In the genomic region with DNA sequence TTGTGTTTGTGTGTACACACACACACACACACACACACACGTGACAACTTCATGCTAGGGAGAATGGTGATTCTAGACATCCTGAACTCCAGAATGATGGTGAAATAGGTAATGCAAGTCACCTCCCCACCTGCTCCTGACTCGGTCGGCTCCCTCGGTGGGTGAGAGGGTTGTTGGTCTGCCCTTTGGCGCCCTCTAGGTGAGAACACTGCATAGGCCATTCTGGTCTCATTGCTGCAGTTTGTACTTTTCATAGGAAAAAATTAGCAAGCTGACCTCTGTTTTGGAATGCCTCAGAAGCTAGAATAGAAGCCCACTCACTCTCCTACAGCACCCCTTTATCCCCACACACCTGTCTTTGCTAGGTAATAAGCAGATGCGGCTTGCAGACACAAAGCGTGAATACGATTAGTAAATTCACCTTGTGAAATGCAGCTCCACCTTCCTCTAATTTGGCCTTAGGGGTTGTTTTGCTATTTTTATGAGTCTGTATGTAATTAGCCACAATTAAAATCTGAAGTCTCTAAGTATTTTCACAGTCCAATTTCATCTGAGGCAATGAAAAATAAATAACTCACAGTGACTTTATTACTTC, we compare ENCODE assay signal across 9 cellular contexts.
DNase-seq lines count a peak whose midpoint lies in the region; ATAC-seq, FAIRE-seq and TF ChIP-seq lines count a peak whose summit lies in the region.
"Had no signal": no experiment of that assay in that cellular context is flagged by ENCODE, and none has a peak within 500 bp of the region (broad histone marks: within the 10 kb centered on the region; RNA-seq: fewer than 3 reads in every experiment).

No MANE protein-coding gene starts in this region.

- POLR2A ChIA-PET in BJ (lab: Charles Lee) (no interaction called here), H1 (lab: Charles Lee; ENCODE audit: partially characterized antibody) (interaction anchor here (0.8 kb wide), 1 partner anchor 45 kb away, joined by 3 read pairs; no protein-coding TSS in a partner anchor)

- peak; percentile 93 to 94 for TF ChIP-seq RAD21 in H1 (IDR thresholded peaks at IDR 0.05 in 1 of 2, conservative IDR thresholded peaks at IDR 0.05 in 1 of 2; ENCODE audit: low read depth in 2 of 2, low read length in 2 of 2)

- H3K36me3 Mint-ChIP-seq in HFFc6 (ENCODE audit: low read depth) = no peaks in the 10 kb centered on the region
- H3K36me3 Mint-ChIP-seq in activated CD4-positive, alpha-beta T cell treated with anti-CD3 and anti-CD28 coated beads, Interleukin-2, amount 10 ng/mL, durations not matched to agents 24 days and 14 days (ENCODE audit: low read depth) = no peaks in the 10 kb centered on the region

- TF ChIP-seq POLR2A in H1 (IDR thresholded peaks at IDR 0.05; ENCODE audit: control extremely low read depth in 1 of 2, low read depth in 2 of 2, low read length in 2 of 2) (no peak), stomach (IDR thresholded peaks at IDR 0.05) (no peak), suprapubic skin (IDR thresholded peaks at IDR 0.05) (no peak)

- CTCF ChIA-PET in BJ (lab: Yijun Ruan, JAX) = interaction anchor here (0.6 to 3.2 kb wide), 32 partner anchors 8 to 458 kb away, joined by 3 to 38 read pairs (median 6); no protein-coding TSS in a partner anchor
- CTCF ChIA-PET in H1 (lab: Charles Lee; ENCODE audit: partially characterized antibody) = interaction anchor here (0.6 to 3.0 kb wide), 52 partner anchors 8 to 661 kb away, joined by 3 to 26 read pairs (median 4); no protein-coding TSS in a partner anchor

- no peak overlapping the region for H2BK15ac ChIP-seq in H1 (ENCODE audit: low read length)

- TF ChIP-seq CTCF in BJ (IDR thresholded peaks at IDR 0.05; ENCODE audit: insufficient read depth, low read depth, low read length) = peak; percentile 89
- TF ChIP-seq CTCF in HFFc6 (IDR thresholded peaks at IDR 0.05) = peak; percentile 85
- peak; percentile 81 to 88 (median 86) for TF ChIP-seq CTCF in H1 (IDR thresholded peaks at IDR 0.05; ENCODE audit: control extremely low read depth in 1 of 3, insufficient read depth in 1 of 3, low read depth in 1 of 3, low read length in 3 of 3)
- peak; percentile 28 for TF ChIP-seq CTCF in mucosa of descending colon (IDR thresholded peaks at IDR 0.05)
- peak in 5 of 7 experiments; percentile 8 to 54 (median 39) for TF ChIP-seq CTCF in stomach (IDR thresholded peaks at IDR 0.05)
- TF ChIP-seq CTCF in suprapubic skin (IDR thresholded peaks at IDR 0.05) = peak in 1 of 2 donors; percentile 59

- peak; percentile 55 for FAIRE-seq in H1 (lab: Jason Lieb, UNC)

- H3K9me3 ChIP-seq in H1 (ENCODE audit: insufficient read depth in 2 of 2, low read depth in 1 of 2, low read length in 1 of 2) = no peaks in the 10 kb centered on the region
- no peaks in the 10 kb centered on the region for H3K9me3 ChIP-seq in mucosa of descending colon
- H3K9me3 ChIP-seq in stomach = no peaks in the 10 kb centered on the region
- no peaks in the 10 kb centered on the region for H3K9me3 ChIP-seq in suprapubic skin
- H3K9me3 ChIP-seq: HAP-1 had no signal

- H2BK120ac ChIP-seq in H1 (replicated peaks; ENCODE audit: low read depth, low read length) = no peak overlapping the region

- no peak overlapping the region for H3K4me3 ChIP-seq in BJ (ENCODE audit: low read depth, low read length)
- H3K4me3 ChIP-seq in H1 (ENCODE audit: extremely low read depth in 1 of 4, insufficient read depth in 2 of 4, low read depth in 3 of 4, low read length in 4 of 4) = no peak overlapping the region
- no peak overlapping the region for H3K4me3 ChIP-seq in mucosa of descending colon
- H3K4me3 ChIP-seq in stomach = no peak overlapping the region
- no peak overlapping the region for H3K4me3 ChIP-seq in suprapubic skin
- H3K4me3 ChIP-seq: HAP-1 had no signal

- peaks cover 17% of the 10 kb centered on the region for H3K27me3 Mint-ChIP-seq in HFFc6 (ENCODE audit: insufficient read depth)
- H3K27me3 Mint-ChIP-seq in activated CD4-positive, alpha-beta T cell treated with anti-CD3 and anti-CD28 coated beads, Interleukin-2, amount 10 ng/mL, durations not matched to agents 24 days and 14 days = peaks cover 14% of the 10 kb centered on the region

- no peaks in the 10 kb centered on the region for H3K79me2 ChIP-seq in H1 (ENCODE audit: control insufficient read depth in 1 of 2, insufficient read depth in 2 of 2, low read length in 2 of 2)

- H3K4me1 Mint-ChIP-seq in HFFc6 (ENCODE audit: low read depth) = no peaks in the 10 kb centered on the region
- no peaks in the 10 kb centered on the region for H3K4me1 Mint-ChIP-seq in activated CD4-positive, alpha-beta T cell treated with anti-CD3 and anti-CD28 coated beads, Interleukin-2, amount 10 ng/mL, durations not matched to agents 24 days and 14 days

- H2BK20ac ChIP-seq in H1 (ENCODE audit: low read length) = no peak overlapping the region

- DNase-seq in BJ (ENCODE audit: low read depth) (no peak), HFFc6 (peak; percentile 11), NCI-H446 treated with DMSO at 0.1 percent for 48 hours (lab: John Stamatoyannopoulos, UW) (peak; percentile 26), H1 (ENCODE audit: low read depth in 1 of 2, low spot score in 2 of 2) (peak in 1 of 2 experiments; percentile 84), mucosa of descending colon (peak in 2 of 3 donors; percentile 43 to 75), stomach (peak; percentile 57), suprapubic skin (ENCODE audit: low spot score in 2 of 2) (no peak)
- DNase-seq in activated CD4-positive, alpha-beta T cell treated with anti-CD3 and anti-CD28 coated beads, Interleukin-2, amount 10 ng/mL, durations not matched to agents 24 days and 14 days = peak; percentile 85

- intact Hi-C loops in activated CD4-positive, alpha-beta T cell treated with anti-CD3 and anti-CD28 coated beads, Interleukin-2, amount 10 ng/mL, durations not matched to agents 24 days and 14 days (cut with micrococcal nuclease) = loop anchor here (5.0 kb wide), 1 partner anchor 414 kb away; no protein-coding TSS in a partner anchor
- intact Hi-C loops in mucosa of descending colon (cut with DNase I, micrococcal nuclease) (loop anchor here in 1 of 2 donors (10.0 kb wide), 1 partner anchor 412 kb away; no protein-coding TSS in a partner anchor), stomach (cut with DNase I; ENCODE audit: low total_unique reads) (no loop called here)

- H3K36me3 ChIP-seq in BJ (ENCODE audit: control insufficient read depth, insufficient read depth, low read length) (no peaks in the 10 kb centered on the region), H1 (ENCODE audit: control insufficient read depth in 2 of 4, insufficient read depth in 4 of 4, low read length in 3 of 4) (no peaks in the 10 kb centered on the region; a peak in 1 of 8 replicates), mucosa of descending colon (ENCODE audit: low read depth) (no peaks in the 10 kb centered on the region), stomach (no peaks in the 10 kb centered on the region), suprapubic skin (no peaks in the 10 kb centered on the region)
- H3K36me3 ChIP-seq: HAP-1 had no signal

- 30% methylated on average over 8 of the region's 8 CpGs; no CpG with 5 or more reads in 1 of the 2 experiments for WGBS in H1 (ENCODE audit: extremely low coverage in 1 of 2, insufficient coverage in 1 of 2, insufficient read length in 1 of 2, insufficient replicate concordance in 2 of 2, low coverage in 1 of 2, low lambda C conversion rate in 2 of 2, missing lambda C conversion rate in 1 of 2), 2 experiments
- 28 to 36% (median 30%) methylated on average over 8 of the region's 8 CpGs for WGBS in stomach, 5 donors
- 23% methylated on average over 8 of the region's 8 CpGs for WGBS in suprapubic skin

- H2BK12ac ChIP-seq in H1 (ENCODE audit: low read depth, low read length) = no peak overlapping the region; the same call in 1 of the 2 replicates

- no peak overlapping the region for H4K8ac ChIP-seq in H1 (ENCODE audit: extremely low read depth, insufficient read depth, low read length)

- ATAC-seq in mucosa of descending colon = peak; percentile 71

- no peak overlapping the region for H3K4me3 Mint-ChIP-seq in HFFc6
- H3K4me3 Mint-ChIP-seq in activated CD4-positive, alpha-beta T cell treated with anti-CD3 and anti-CD28 coated beads, Interleukin-2, amount 10 ng/mL, durations not matched to agents 24 days and 14 days = no peak overlapping the region

- H3K14ac ChIP-seq in H1 (ENCODE audit: insufficient read length) = no peak overlapping the region

- no peak overlapping the region for H3K23ac ChIP-seq in H1 (ENCODE audit: insufficient read length)

- TF ChIP-seq EP300 in H1 (IDR thresholded peaks at IDR 0.05; ENCODE audit: borderline replicate concordance in 1 of 2, low read depth in 2 of 2, low read length in 2 of 2) (no peak), stomach (IDR thresholded peaks at IDR 0.05) (no peak), suprapubic skin (IDR thresholded peaks at IDR 0.05) (no peak)

- no peaks in the 10 kb centered on the region for H3K79me1 ChIP-seq in H1 (ENCODE audit: low read depth, low read length)

- H4K5ac ChIP-seq in H1 (ENCODE audit: insufficient read length, low read depth, low read length) = no peak overlapping the region

- H2BK5ac ChIP-seq in H1 (ENCODE audit: low read depth, low read length) = no peak overlapping the region

- H3K4me1 ChIP-seq in H1 (replicated peaks in 1 of 4; ENCODE audit: control insufficient read depth in 3 of 4, insufficient read depth in 4 of 4, low read length in 3 of 4) = no peaks in the 10 kb centered on the region
- H3K4me1 ChIP-seq in mucosa of descending colon (ENCODE audit: low read depth) = no peaks in the 10 kb centered on the region
- H3K4me1 ChIP-seq in stomach = no peaks in the 10 kb centered on the region
- no peaks in the 10 kb centered on the region for H3K4me1 ChIP-seq in suprapubic skin
- H3K4me1 ChIP-seq: HAP-1 had no signal

- H4K91ac ChIP-seq in H1 (replicated peaks; ENCODE audit: insufficient read length, low read length) = no peak overlapping the region

- no peak overlapping the region for H3K18ac ChIP-seq in H1 (ENCODE audit: extremely low read depth, low read length)

- H3K27ac ChIP-seq in H1 (ENCODE audit: low read depth, low read length) (no peak overlapping the region), stomach (no peak overlapping the region), suprapubic skin (no peak overlapping the region)

- no peak overlapping the region for H2AK5ac ChIP-seq in H1 (ENCODE audit: low read depth, low read length)

- no peak overlapping the region for H3K27ac Mint-ChIP-seq in HFFc6
- no peak overlapping the region for H3K27ac Mint-ChIP-seq in activated CD4-positive, alpha-beta T cell treated with anti-CD3 and anti-CD28 coated beads, Interleukin-2, amount 10 ng/mL, durations not matched to agents 24 days and 14 days

- H2AFZ ChIP-seq in H1 (ENCODE audit: low read length) = no peak overlapping the region

- H3K9ac ChIP-seq in H1 (replicated peaks in 1 of 4; ENCODE audit: extremely low read depth in 1 of 4, low read depth in 3 of 4, low read length in 3 of 4) = no peak overlapping the region

- no peak overlapping the region for H3K4me2 ChIP-seq in H1 (ENCODE audit: insufficient read depth in 1 of 2, low read depth in 2 of 2, low read length in 2 of 2)

- H3K4ac ChIP-seq in H1 (replicated peaks; ENCODE audit: insufficient read length, low read depth, low read length) = no peak overlapping the region

- H3K9me3 Mint-ChIP-seq in HFFc6 = no peaks in the 10 kb centered on the region
- H3K9me3 Mint-ChIP-seq in activated CD4-positive, alpha-beta T cell treated with anti-CD3 and anti-CD28 coated beads, Interleukin-2, amount 10 ng/mL, durations not matched to agents 24 days and 14 days = no peaks in the 10 kb centered on the region

- no peak overlapping the region for H3K56ac ChIP-seq in H1 (replicated peaks; ENCODE audit: insufficient read length, low read depth, low read length)

- no peaks in the 10 kb centered on the region for H4K20me1 ChIP-seq in H1 (replicated peaks in 1 of 2; ENCODE audit: control insufficient read depth in 1 of 2, insufficient read depth in 2 of 2, low read length in 2 of 2)

- H3K27me3 ChIP-seq in BJ (ENCODE audit: control insufficient read depth, insufficient read depth, low read length) = no peaks in the 10 kb centered on the region; the same call in 1 of the 2 replicates
- H3K27me3 ChIP-seq in H1 (replicated peaks in 1 of 4; ENCODE audit: control insufficient read depth in 3 of 4, extremely low read depth in 1 of 4, insufficient read depth in 3 of 4, low read length in 3 of 4) = no peaks in the 10 kb centered on the region
- H3K27me3 ChIP-seq in stomach = peaks cover 0 to 20% (median 0%) of the 10 kb centered on the region in 3 donors
- H3K27me3 ChIP-seq in suprapubic skin = peaks cover 20% of the 10 kb centered on the region

- no peaks in the 10 kb centered on the region for H3K23me2 ChIP-seq in H1 (ENCODE audit: low read depth, low read length)

Comparison
In these comparisons a context has a peak if more than half of its experiments do, and no peak if none do; other contexts are left out.
1. DNase-seq: peak in HFFc6 (single experiment), NCI-H446 treated with DMSO at 0.1 percent for 48 hours (single experiment), activated CD4-positive, alpha-beta T cell treated with anti-CD3 and anti-CD28 coated beads, Interleukin-2, amount 10 ng/mL, durations not matched to agents 24 days and 14 days (single experiment), mucosa of descending colon (2 of 3) and stomach (single experiment); none in BJ (single experiment) and suprapubic skin (0 of 2).